32 cellular contexts compared by ENCODE assay signal in genomic region chr1:205981257-205981656, GRCh38. TPM values are rescaled to one million over a fixed set of nuclear protein-coding genes. Genes with fewer than 3 reads are reported as not detected.
"Had no signal": no experiment of that assay in that cellular context is flagged by ENCODE, and none has a peak within 500 bp of the region (broad histone marks: within the 10 kb centered on the region; RNA-seq: fewer than 3 reads in every experiment).

No MANE protein-coding gene starts in this region.

- H3K36me3 ChIP-seq: thyroid gland, tibial artery, tibial nerve, transverse colon, upper lobe of left lung, upper lobe of right lung, uterus, vagina had no signal

- H3K4me1 ChIP-seq: transverse colon, uterus had no signal

- ATAC-seq: stimulated activated effector memory CD8-positive, alpha-beta T cell treated with anti-CD3 and anti-CD28 coated beads, Interleukin-12 subunit alpha, Interleukin-12 subunit beta, amount 100 ng/mL, for 72 hours; stimulated activated memory B cell treated with anti-CD40 and anti-IgM and Interleukin-4, amounts not matched to agents 10 μg/mL and 1 μg/mL and 100 μg/mL, for 72 hours; stimulated activated naive B cell treated with anti-CD40 and anti-IgM and Interleukin-4, amounts not matched to agents 10 μg/mL and 1 μg/mL and 100 μg/mL, for 72 hours; stimulated activated naive CD8-positive, alpha-beta T cell treated with anti-CD3 and anti-CD28 coated beads, Interleukin-15, amount 100 ng/mL, for 72 hours; stimulated activated naive CD8-positive, alpha-beta T cell treated with anti-CD3 and anti-CD28 coated beads, Interleukin-15, Interleukin-2, amounts not matched to agents 100 U/mL and 50 U/mL, for 24 hours; upper lobe of right lung had no signal

- H3K27ac Mint-ChIP-seq: stimulated activated effector memory CD8-positive, alpha-beta T cell treated with anti-CD3 and anti-CD28 coated beads, Interleukin-12 subunit alpha, Interleukin-12 subunit beta, amount 100 ng/mL, for 72 hours; stimulated activated memory B cell treated with anti-CD40 and anti-IgM and Interleukin-4, amounts not matched to agents 10 μg/mL and 1 μg/mL and 100 μg/mL, for 72 hours; stimulated activated naive B cell treated with anti-CD40 and anti-IgM and Interleukin-4, amounts not matched to agents 10 μg/mL and 1 μg/mL and 100 μg/mL, for 72 hours; stimulated activated naive CD8-positive, alpha-beta T cell treated with anti-CD3 and anti-CD28 coated beads, Interleukin-15, Interleukin-2, amounts not matched to agents 100 ng/mL and 50 ng/mL, for 24 hours; type B pancreatic cell had no signal

- H3K27me3 ChIP-seq: stomach, suprapubic skin, testis, thyroid gland, tibial artery, tibial nerve, transverse colon, upper lobe of left lung, upper lobe of right lung, uterus, vagina had no signal

- FAIRE-seq: urothelium cell line had no signal

- H3K4me3 Mint-ChIP-seq: stimulated activated effector memory CD8-positive, alpha-beta T cell treated with anti-CD3 and anti-CD28 coated beads, Interleukin-12 subunit alpha, Interleukin-12 subunit beta, amount 100 ng/mL, for 72 hours; stimulated activated memory B cell treated with anti-CD40 and anti-IgM and Interleukin-4, amounts not matched to agents 10 μg/mL and 1 μg/mL and 100 μg/mL, for 72 hours; stimulated activated naive B cell treated with anti-CD40 and anti-IgM and Interleukin-4, amounts not matched to agents 10 μg/mL and 1 μg/mL and 100 μg/mL, for 72 hours; stimulated activated naive CD8-positive, alpha-beta T cell treated with anti-CD3 and anti-CD28 coated beads, Interleukin-15, amount 100 ng/mL, for 72 hours; stimulated activated naive CD8-positive, alpha-beta T cell treated with anti-CD3 and anti-CD28 coated beads, Interleukin-15, Interleukin-2, amounts not matched to agents 100 ng/mL and 50 ng/mL, for 24 hours; type B pancreatic cell had no signal

- H3K27ac ChIP-seq: stomach, suprapubic skin, testis, thoracic aorta, thyroid gland, tibial artery, tibial nerve, transverse colon, upper lobe of left lung, upper lobe of right lung, uterus, vagina had no signal

- H3K9me3 ChIP-seq: stomach, suprapubic skin, testis, thoracic aorta, thyroid gland, tibial artery, tibial nerve, transverse colon, upper lobe of left lung, upper lobe of right lung, uterus, vagina had no signal

- H3K9me3 Mint-ChIP-seq: stimulated activated naive CD8-positive, alpha-beta T cell treated with anti-CD3 and anti-CD28 coated beads, Interleukin-15, amount 100 ng/mL, for 72 hours; stimulated activated naive CD8-positive, alpha-beta T cell treated with anti-CD3 and anti-CD28 coated beads, Interleukin-15, Interleukin-2, amounts not matched to agents 100 ng/mL and 50 ng/mL, for 24 hours had no signal

- H3K4me3 ChIP-seq: stomach, suprapubic skin, testis, thoracic aorta, thyroid gland, tibial artery, tibial nerve, transverse colon, upper lobe of left lung, upper lobe of right lung, uterus, vagina had no signal

- DNase-seq: stimulated activated CD4-positive, alpha-beta T cell treated with anti-CD3 and anti-CD28 coated beads, Interleukin-2, amount 100 ng/mL, for 48 hours; stimulated activated CD4-positive, alpha-beta T cell treated with anti-CD3 and anti-CD28 coated beads, Interleukin-4, amount 100 ng/mL, for 1 hour; stimulated activated CD4-positive, alpha-beta T cell treated with anti-CD3 and anti-CD28 coated beads, Interleukin-4, amount 100 ng/mL, for 24 hours; stimulated activated CD4-positive, alpha-beta T cell treated with anti-CD3 and anti-CD28 coated beads, Interleukin-4, amount 100 ng/mL, for 4 hours; stimulated activated CD8-positive, alpha-beta memory T cell treated with anti-CD3 and anti-CD28 coated beads, Interleukin-4, amount 100 ng/mL, for 48 hours; stimulated activated naive B cell treated with anti-CD40 and anti-IgM and Interleukin-4, amounts not matched to agents 10 μg/mL and 1 μg/mL and 100 μg/mL, for 72 hours; stimulated activated naive CD4-positive, alpha-beta T cell; stimulated activated naive CD4-positive, alpha-beta T cell treated with Interleukin-2 at 50 U/mL for 16 hours; stimulated activated naive CD8-positive, alpha-beta T cell treated with anti-CD3 and anti-CD28 coated beads, Interleukin-15, amount 100 ng/mL, for 72 hours; stimulated activated naive CD8-positive, alpha-beta T cell treated with anti-CD3 and anti-CD28 coated beads, Interleukin-15, Interleukin-2, amounts not matched to agents 100 U/mL and 50 U/mL, for 24 hours; stomach; substantia nigra; testis; thyroid gland; tibial artery; transverse colon; trophoblast cell; upper lobe of left lung; uterus had no signal

- H3K4me1 Mint-ChIP-seq: stimulated activated effector memory CD8-positive, alpha-beta T cell treated with anti-CD3 and anti-CD28 coated beads, Interleukin-12 subunit alpha, Interleukin-12 subunit beta, amount 100 ng/mL, for 72 hours; stimulated activated naive CD8-positive, alpha-beta T cell treated with anti-CD3 and anti-CD28 coated beads, Interleukin-15, amount 100 ng/mL, for 72 hours had no signal

- H3K27me3 Mint-ChIP-seq: stimulated activated memory B cell treated with anti-CD40 and anti-IgM and Interleukin-4, amounts not matched to agents 10 μg/mL and 1 μg/mL and 100 μg/mL, for 72 hours; stimulated activated naive B cell treated with anti-CD40 and anti-IgM and Interleukin-4, amounts not matched to agents 10 μg/mL and 1 μg/mL and 100 μg/mL, for 72 hours; stimulated activated naive CD8-positive, alpha-beta T cell treated with anti-CD3 and anti-CD28 coated beads, Interleukin-15, amount 100 ng/mL, for 72 hours; stimulated activated naive CD8-positive, alpha-beta T cell treated with anti-CD3 and anti-CD28 coated beads, Interleukin-15, Interleukin-2, amounts not matched to agents 100 ng/mL and 50 ng/mL, for 24 hours had no signal

- H3K36me3 Mint-ChIP-seq: stimulated activated effector memory CD8-positive, alpha-beta T cell treated with anti-CD3 and anti-CD28 coated beads, Interleukin-12 subunit alpha, Interleukin-12 subunit beta, amount 100 ng/mL, for 72 hours; stimulated activated memory B cell treated with anti-CD40 and anti-IgM and Interleukin-4, amounts not matched to agents 10 μg/mL and 1 μg/mL and 100 μg/mL, for 72 hours; stimulated activated naive B cell treated with anti-CD40 and anti-IgM and Interleukin-4, amounts not matched to agents 10 μg/mL and 1 μg/mL and 100 μg/mL, for 72 hours; type B pancreatic cell had no signal

RNA-seq across cellular contexts. Expression of gene SLC26A9, which starts 38.0 kb away (rescaled TPM):
- total RNA-seq: subcutaneous adipose tissue, temporal lobe, tibial nerve, transverse colon, urinary bladder, uterus had no signal
- polyA plus RNA-seq: urinary bladder had no signal

RNA-seq across cellular contexts. Expression of gene CTSE, which starts 42.4 kb away (rescaled TPM):
- total RNA-seq: subcutaneous adipose tissue, suprapubic skin, tibial nerve, vagina had no signal
